In the genomic region with DNA sequence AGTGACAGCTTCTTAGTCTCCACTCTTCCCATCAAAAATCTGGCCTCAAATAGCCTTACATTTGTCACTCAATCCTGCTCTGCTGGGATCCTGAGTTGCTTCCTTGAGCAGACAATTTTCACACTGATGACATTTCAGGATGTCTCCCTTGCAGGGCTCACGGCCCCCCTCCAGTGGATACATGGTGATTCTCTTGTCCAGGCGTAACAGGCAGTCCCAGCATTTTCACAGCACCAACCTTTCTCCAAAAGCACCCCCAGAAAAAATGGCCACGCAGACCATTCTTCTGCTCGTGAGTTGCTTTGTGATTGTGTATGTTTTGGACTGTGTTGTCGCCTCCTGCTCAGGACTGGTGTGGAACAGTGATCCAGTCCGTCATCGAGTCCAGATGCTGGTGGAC, we compare ENCODE assay signal across 16 cellular contexts. TPM values are rescaled to one million over a fixed set of nuclear protein-coding genes. Genes with fewer than 3 reads are reported as not detected.
DNase-seq lines count a peak whose midpoint lies in the region; ATAC-seq and TF ChIP-seq lines count a peak whose summit lies in the region.
"Had no signal": no experiment of that assay in that cellular context is flagged by ENCODE, and none has a peak within 500 bp of the region (broad histone marks: within the 10 kb centered on the region; RNA-seq: fewer than 3 reads in every experiment).

No MANE protein-coding gene starts in this region.

- 0 out of 2 replicates have a peak, but pooled peaks have one; percentile 6 for TF ChIP-seq CTCF in AG04450 (IDR thresholded peaks at IDR 0.05; ENCODE audit: low read depth, low read length)
- peak; percentile 5 for TF ChIP-seq CTCF in GM06990 (IDR thresholded peaks at IDR 0.05; ENCODE audit: insufficient read depth, low read length, poor library complexity, severe bottlenecking)
- peak; percentile 64 for TF ChIP-seq CTCF in PC-3 (conservative IDR thresholded peaks at IDR 0.05; ENCODE audit: low read depth, low read length)
- peak; percentile 13 for TF ChIP-seq CTCF in foreskin fibroblast (IDR thresholded peaks at IDR 0.05; ENCODE audit: low read depth, low read length)
- TF ChIP-seq CTCF in Peyer's patch (IDR thresholded peaks at IDR 0.05) = no peak

- DNase-seq in AG04450 (ENCODE audit: low read depth, low spot score) (no peak), GM06990 (ENCODE audit: extremely low read depth, insufficient read length) (no peak), PC-3 (peak; percentile 44), foreskin fibroblast (no peak), Peyer's patch (no peak), erythroblast (lab: John Stamatoyannopoulos, UW) (no peak), NCI-H226 (no peak)
- DNase-seq in activated CD8-positive, alpha-beta memory T cell treated with anti-CD3 and anti-CD28 coated beads, Interleukin-2, amount 50 U/mL, for 48 hours = no peak
- DNase-seq: activated naive CD4-positive, alpha-beta T cell treated with anti-CD3 and anti-CD28 coated beads for 36 hours; CD8-positive, alpha-beta memory T cell; hippocampal formation; lower lobe of right lung; NCI-H1417; Right ventricle myocardium superior had no signal

- TF ChIP-seq POLR2A in Peyer's patch (IDR thresholded peaks at IDR 0.05) = no peak
- TF ChIP-seq POLR2A in erythroblast (IDR thresholded peaks at IDR 0.05; ENCODE audit: low read length) = no peak

- CTCF ChIA-PET in AG04450 (lab: Charles Lee) (no interaction called here), PC-3 (lab: Charles Lee) (no interaction called here)

- H4K20me1 ChIP-seq in PC-3 (ENCODE audit: low read length) = no peaks in the 10 kb centered on the region

- H3K27me3 ChIP-seq in AG04450 (ENCODE audit: control insufficient read depth, insufficient read depth, low read length) (no peaks in the 10 kb centered on the region), GM06990 (replicated peaks; ENCODE audit: control insufficient read depth, insufficient read depth, low read length) (no peaks in the 10 kb centered on the region), PC-3 (ENCODE audit: low read length) (no peaks in the 10 kb centered on the region), Peyer's patch (no peaks in the 10 kb centered on the region)
- H3K27me3 ChIP-seq: cardiac muscle cell had no signal

- H3K4me3 ChIP-seq in AG04450 (ENCODE audit: low read depth, low read length) (no peak overlapping the region), GM06990 (replicated peaks; ENCODE audit: low read depth, low read length) (no peak overlapping the region), PC-3 (ENCODE audit: low read length) (no peak overlapping the region), foreskin fibroblast (ENCODE audit: low read depth in 1 of 2, low read length in 2 of 2) (no peak overlapping the region), Peyer's patch (no peak overlapping the region)
- H3K4me3 ChIP-seq: cardiac muscle cell, lower lobe of right lung had no signal

- POLR2A ChIA-PET in AG04450 (lab: Yijun Ruan, JAX) = no interaction called here
- POLR2A ChIA-PET in PC-3 (lab: Charles Lee; ENCODE audit: unreplicated experiment) = no interaction called here

- H2AFZ ChIP-seq in PC-3 (ENCODE audit: low read length) = no peak overlapping the region

- H3K9me3 ChIP-seq in AG04450 (ENCODE audit: control insufficient read depth, insufficient read depth, low read length) (peaks cover 8% of the 10 kb centered on the region; the same call in 1 of the 2 replicates), PC-3 (ENCODE audit: low read length) (0 out of 2 replicates have a peak, but pooled peaks cover 3% of the 10 kb centered on the region), Peyer's patch (peaks cover 0 to 12% (median 0%) of the 10 kb centered on the region in 4 donors)

- H3K4me1 ChIP-seq in PC-3 (ENCODE audit: insufficient read depth, low read length) (no peaks in the 10 kb centered on the region), Peyer's patch (no peaks in the 10 kb centered on the region)
- H3K4me1 ChIP-seq: lower lobe of right lung had no signal

- no peak overlapping the region for H3K9ac ChIP-seq in PC-3 (ENCODE audit: low read length)

- peak; percentile 90 for ATAC-seq in PC-3
- ATAC-seq: lower lobe of right lung had no signal

- H3F3A ChIP-seq in PC-3 (ENCODE audit: low read length, unreplicated experiment) = no peaks in the 10 kb centered on the region

- H3K27ac ChIP-seq in AG04450 (ENCODE audit: low read depth, low read length) (no peak overlapping the region), PC-3 (ENCODE audit: low read length) (no peak overlapping the region), Peyer's patch (no peak overlapping the region)
- H3K27ac ChIP-seq: cardiac muscle cell, lower lobe of right lung had no signal

- H3K9me2 ChIP-seq in PC-3 (replicated peaks; ENCODE audit: low read length) = no peaks in the 10 kb centered on the region

- intact Hi-C loops in PC-3 (cut with micrococcal nuclease) = loop anchor here (1.0 kb wide), 1 partner anchor 31 kb away; no protein-coding TSS in a partner anchor

- H3K36me3 ChIP-seq in GM06990 (ENCODE audit: control insufficient read depth, insufficient read depth, low read length) = no peaks in the 10 kb centered on the region
- H3K36me3 ChIP-seq in PC-3 (ENCODE audit: low read depth, low read length) = no peaks in the 10 kb centered on the region
- no peaks in the 10 kb centered on the region for H3K36me3 ChIP-seq in Peyer's patch
- H3K36me3 ChIP-seq: cardiac muscle cell, lower lobe of right lung had no signal

- no peak overlapping the region for H3K4me2 ChIP-seq in PC-3 (ENCODE audit: low read length)

- H3K79me2 ChIP-seq in PC-3 (ENCODE audit: low read length) = no peaks in the 10 kb centered on the region

- no TSS peak for BruUV-seq in PC-3 (replicated peaks; lab: Mats Ljungman, UMichigan)

RNA-seq across cellular contexts. Expression of gene WNT7A, which starts 47.4 kb away (rescaled TPM):
- not detected in 2 replicates for polyA plus RNA-seq in AG04450 (2011; rRNA removed)
- polyA minus RNA-seq in AG04450 (2011; rRNA and poly(A)+ RNA removed) = not detected in 2 replicates
- total RNA-seq in PC-3 (2014; rRNA removed) = 16.2 and 18.1 TPM in 2 replicates
- total RNA-seq in Peyer's patch = not detected
- total RNA-seq: cardiac muscle cell, endothelial cell of umbilical vein, Right ventricle myocardium superior had no signal
- polyA plus RNA-seq: cardiac muscle cell, endothelial cell of umbilical vein had no signal

Comparison
In these comparisons a context has a peak if more than half of its experiments do, and no peak if none do; other contexts are left out.
1. CTCF ChIP-seq: peak in AG04450 (single experiment), GM06990 (single experiment), PC-3 (single experiment) and foreskin fibroblast (single experiment); none in Peyer's patch (0 of 6).
2. RNA of gene WNT7A, which starts 47.4 kb away (total RNA-seq): 16.2 to 18.1 TPM in PC-3; not detected in Peyer's patch; every median in the first group is over 10 times any median in the second.